26 cellular contexts compared by ENCODE assay signal in genomic region chr16:23512168-23512695, GRCh38.
"Had no signal": no experiment of that assay in that cellular context is flagged by ENCODE, and none has a peak within 500 bp of the region (broad histone marks: within the 10 kb centered on the region; RNA-seq: fewer than 3 reads in every experiment).

No MANE protein-coding gene starts in this region.

- ATAC-seq: heart left ventricle; left colon; stimulated activated naive B cell treated with anti-CD40 and anti-IgM and Interleukin-4, amounts not matched to agents 10 μg/mL and 1 μg/mL and 100 μg/mL, for 72 hours had no signal

- H3K27ac Mint-ChIP-seq: activated T-cell treated with anti-CD3 and anti-CD28 coated beads, Interleukin-2, amount 50 U/mL, for 24 hours; endodermal cell; memory B cell; stimulated activated naive B cell treated with anti-CD40 and anti-IgM and Interleukin-4, amounts not matched to agents 10 μg/mL and 1 μg/mL and 100 μg/mL, for 72 hours had no signal

- H3K27me3 ChIP-seq: heart left ventricle, sigmoid colon, transverse colon, vagina had no signal

- DNase-seq: activated CD4-positive, alpha-beta T cell treated with anti-CD3 and anti-CD28 coated beads for 1 hour; activated CD4-positive, alpha-beta T cell treated with anti-CD3 and anti-CD28 coated beads, Interleukin-2, amount 50 U/mL, for 4 hours; activated CD8-positive, alpha-beta memory T cell treated with anti-CD3 and anti-CD28 coated beads for 24 hours; activated CD8-positive, alpha-beta memory T cell treated with anti-CD3 and anti-CD28 coated beads, Interleukin-2, amount 50 U/mL, for 4 hours; activated naive CD4-positive, alpha-beta T cell; activated naive CD8-positive, alpha-beta T cell treated with anti-CD3 and anti-CD28 coated beads, Interleukin-2, amount 10 ng/mL, durations not matched to agents 7 days and 5 days; activated T-cell treated with anti-CD3 and anti-CD28 coated beads, Interleukin-2, amount 50 U/mL, for 24 hours; amniotic stem cell; cortex of kidney; endodermal cell; heart left ventricle; islet precursor cell; left colon; occipital lobe; sigmoid colon; stimulated activated CD4-positive, alpha-beta T cell treated with anti-CD3 and anti-CD28 coated beads, Interleukin-15, amount 100 ng/mL, for 24 hours; stimulated activated CD4-positive, alpha-beta T cell treated with anti-CD3 and anti-CD28 coated beads, Interleukin-2, amount 100 ng/mL, for 48 hours; stimulated activated CD8-positive, alpha-beta memory T cell treated with anti-CD3 and anti-CD28 coated beads, Interleukin-4, amount 100 ng/mL, for 48 hours; stimulated activated naive B cell treated with anti-CD40 and anti-IgM and Interleukin-4, amounts not matched to agents 10 μg/mL and 1 μg/mL and 100 μg/mL, for 72 hours; transverse colon; WERI-Rb-1 had no signal

- H3K9me3 ChIP-seq: heart left ventricle, sigmoid colon, transverse colon, vagina had no signal

- H3K27ac ChIP-seq: epithelial cell of prostate, heart left ventricle, sigmoid colon, transverse colon, vagina, WERI-Rb-1 had no signal

- H3K36me3 ChIP-seq: transverse colon, vagina had no signal

- H3K4me3 ChIP-seq: heart left ventricle, sigmoid colon, smooth muscle cell, transverse colon, vagina had no signal

- H3K27me3 Mint-ChIP-seq: activated naive CD8-positive, alpha-beta T cell treated with anti-CD3 and anti-CD28 coated beads, Interleukin-2, amount 10 ng/mL, durations not matched to agents 7 days and 5 days; activated T-cell treated with anti-CD3 and anti-CD28 coated beads, Interleukin-2, amount 50 U/mL, for 24 hours; memory B cell; stimulated activated naive B cell treated with anti-CD40 and anti-IgM and Interleukin-4, amounts not matched to agents 10 μg/mL and 1 μg/mL and 100 μg/mL, for 72 hours had no signal

- H3K4me2 ChIP-seq: smooth muscle cell had no signal

- H3K9me3 Mint-ChIP-seq: activated T-cell treated with anti-CD3 and anti-CD28 coated beads, Interleukin-2, amount 50 U/mL, for 24 hours; activated T-helper 2 cell treated with anti-CD3 and anti-CD28 coated beads, Interferon-gamma antibody, Interleukin-2, Interleukin-4, amounts not matched to agents 10 μg/mL and 5 μg/mL and 100 μg/mL, durations not matched to agents 14 hours and 24 hours and 36 hours; endodermal cell; memory B cell had no signal
